1 cellular context compared by ENCODE assay signal in genomic region chr3:114651555-114651954, GRCh38.
TF ChIP-seq lines count a peak whose summit lies in the region.

No MANE protein-coding gene starts in this region.

TF ChIP-seq in GM23338, 12 proteins besides CTCF, POLR2A, EP300 and RAD21 (continued from another document):
- TF ChIP-seq ZNF462 (CRISPR knock-in tag; IDR thresholded peaks at IDR 0.05) (no peak), STAT1 (IDR thresholded peaks at IDR 0.05; ENCODE audit: unreplicated experiment) (no peak), ZNF331 (CRISPR knock-in tag; IDR thresholded peaks at IDR 0.05; ENCODE audit: low read depth) (no peak), ZNF114 (CRISPR knock-in tag; IDR thresholded peaks at IDR 0.05) (no peak), CREB1 (CRISPR knock-in tag; IDR thresholded peaks at IDR 0.05; ENCODE audit: low read depth) (no peak), EZH2phosphoT487 (IDR thresholded peaks at IDR 0.05; ENCODE audit: unreplicated experiment) (no peak), REST (IDR thresholded peaks at IDR 0.05; ENCODE audit: unreplicated experiment) (no peak), POLR2AphosphoS5 (IDR thresholded peaks at IDR 0.05; ENCODE audit: low read depth) (no peak), NANOG (IDR thresholded peaks at IDR 0.05; ENCODE audit: borderline replicate concordance) (no peak), ETS1 (IDR thresholded peaks at IDR 0.05) (no peak), EZH2 (IDR thresholded peaks at IDR 0.05; ENCODE audit: low read depth, unreplicated experiment) (no peak)
